ENCODE assay signal across 2 cellular contexts in genomic region chr1:200223613-200224012, GRCh38.
TF ChIP-seq lines count a peak whose summit lies in the region.

No MANE protein-coding gene starts in this region.

TF ChIP-seq in GM23338, 12 proteins besides CTCF, POLR2A, EP300 and RAD21:
- TF ChIP-seq REST (IDR thresholded peaks at IDR 0.05; ENCODE audit: unreplicated experiment) (no peak), ZNF462 (CRISPR knock-in tag; IDR thresholded peaks at IDR 0.05) (no peak), EZH2phosphoT487 (IDR thresholded peaks at IDR 0.05; ENCODE audit: unreplicated experiment) (no peak), ZNF114 (CRISPR knock-in tag; IDR thresholded peaks at IDR 0.05) (no peak), ZNF331 (CRISPR knock-in tag; IDR thresholded peaks at IDR 0.05; ENCODE audit: low read depth) (no peak), EZH2 (IDR thresholded peaks at IDR 0.05; ENCODE audit: low read depth, unreplicated experiment) (no peak), POLR2AphosphoS5 (IDR thresholded peaks at IDR 0.05; ENCODE audit: low read depth) (no peak)

TF ChIP-seq in H1, 55 proteins besides CTCF, POLR2A, EP300 and RAD21:
- no peak for TF ChIP-seq CTBP2 (IDR thresholded peaks at IDR 0.05; ENCODE audit: borderline replicate concordance, insufficient read depth, insufficient read length, low read length)
- TF ChIP-seq MAFK (IDR thresholded peaks at IDR 0.05; ENCODE audit: low read depth, low read length): peak; percentile 82; the same call in 1 of the 2 replicates
